In genomic region chr14:65282909-65283253, GRCh38 we compare ENCODE assay signal across 9 cellular contexts.
DNase-seq lines count a peak whose midpoint lies in the region; ATAC-seq lines count a peak whose summit lies in the region.
"Had no signal": no experiment of that assay in that cellular context is flagged by ENCODE, and none has a peak within 500 bp of the region (broad histone marks: within the 10 kb centered on the region; RNA-seq: fewer than 3 reads in every experiment).

No MANE protein-coding gene starts in this region.

- H3K4me1 ChIP-seq in iPS-20b (ENCODE audit: insufficient read depth, low read length): peaks cover 14% of the 10 kb centered on the region

- CTCF ChIA-PET in activated CD4-positive, alpha-beta T cell treated with anti-CD3 and anti-CD28 coated beads, Interleukin-2, amount 10 ng/mL, durations not matched to agents 7 days and 5 days (lab: Charles Lee): no interaction called here
- CTCF ChIA-PET in activated CD4-positive, alpha-beta memory T cell treated with anti-CD3 and anti-CD28 coated beads, Interleukin-2, amount 10 ng/mL, durations not matched to agents 7 days and 5 days (lab: Charles Lee): interaction anchor here (1.6 to 2.3 kb wide), 3 partner anchors 57 to 542 kb away, joined by 3 to 9 read pairs (median 5); partner anchors contain the start of gene FUT8

- POLR2A ChIA-PET in activated CD4-positive, alpha-beta T cell treated with anti-CD3 and anti-CD28 coated beads, Interleukin-2, amount 10 ng/mL, durations not matched to agents 7 days and 5 days (lab: Charles Lee): interaction anchor here (0.7 kb wide), 1 partner anchor 8 kb away, joined by 3 read pairs; no protein-coding TSS in a partner anchor
- POLR2A ChIA-PET in activated CD4-positive, alpha-beta memory T cell treated with anti-CD3 and anti-CD28 coated beads, Interleukin-2, amount 10 ng/mL, durations not matched to agents 7 days and 5 days (lab: Charles Lee): interaction anchor here (0.5 to 2.4 kb wide), 11 partner anchors 9 to 788 kb away, joined by 3 to 34 read pairs (median 4); partner anchors contain the start of gene FUT8

- no peaks in the 10 kb centered on the region for H3K36me3 ChIP-seq in iPS-20b (ENCODE audit: insufficient read depth, low read depth, low read length)

- H3K9me3 Mint-ChIP-seq in activated CD4-positive, alpha-beta T cell treated with anti-CD3 and anti-CD28 coated beads, Interleukin-2, amount 10 ng/mL, durations not matched to agents 7 days and 5 days: no peaks in the 10 kb centered on the region
- no peaks in the 10 kb centered on the region for H3K9me3 Mint-ChIP-seq in activated CD4-positive, alpha-beta memory T cell treated with anti-CD3 and anti-CD28 coated beads, Interleukin-2, amount 10 ng/mL, durations not matched to agents 7 days and 5 days

- H3K9ac ChIP-seq in iPS-20b (ENCODE audit: low read depth, low read length): peak overlapping the region; percentile 74; the same call in 1 of the 2 replicates

- H3K4me3 ChIP-seq in iPS-20b (ENCODE audit: low read length): peak overlapping the region; percentile 39; the same call in 1 of the 2 replicates

- no peak for ATAC-seq in HG03460 (IDR thresholded peaks at IDR 0.05; ENCODE audit: unreplicated experiment)
- ATAC-seq: activated CD4-positive, CD25-positive, alpha-beta regulatory T cell treated with anti-CD3 and anti-CD28 coated beads, Interleukin-2, amount 50 U/mL, for 24 hours had no signal

- H3K27me3 Mint-ChIP-seq in activated CD4-positive, alpha-beta T cell treated with anti-CD3 and anti-CD28 coated beads, Interleukin-2, amount 10 ng/mL, durations not matched to agents 7 days and 5 days: no peaks in the 10 kb centered on the region
- H3K27me3 Mint-ChIP-seq in activated CD4-positive, alpha-beta memory T cell treated with anti-CD3 and anti-CD28 coated beads, Interleukin-2, amount 10 ng/mL, durations not matched to agents 7 days and 5 days: no peaks in the 10 kb centered on the region

- peak overlapping the region; percentile 82 for H3K27ac ChIP-seq in iPS-20b (ENCODE audit: low read length)
- peak overlapping the region; percentile 99 for H3K27ac ChIP-seq in substantia nigra (ENCODE audit: low read depth, low read length, poor library complexity, severe bottlenecking)

- no peak for DNase-seq in activated CD4-positive, alpha-beta T cell treated with anti-CD3 and anti-CD28 coated beads, Interleukin-2, amount 10 ng/mL, durations not matched to agents 7 days and 5 days
- no peak for DNase-seq in activated CD4-positive, alpha-beta T cell treated with anti-CD3 and anti-CD28 coated beads for 1 hour
- no peak for DNase-seq in activated CD4-positive, alpha-beta memory T cell treated with anti-CD3 and anti-CD28 coated beads, Interleukin-2, amount 10 ng/mL, durations not matched to agents 7 days and 5 days
- DNase-seq in substantia nigra (lab: John Stamatoyannopoulos, UW): no peak
- DNase-seq in NCI-H1105 treated with DMSO at 0.1 percent for 48 hours (lab: John Stamatoyannopoulos, UW): no peak
- DNase-seq in NCI-H2081 (lab: John Stamatoyannopoulos, UW): no peak

- H3K36me3 Mint-ChIP-seq in activated CD4-positive, alpha-beta T cell treated with anti-CD3 and anti-CD28 coated beads, Interleukin-2, amount 10 ng/mL, durations not matched to agents 7 days and 5 days (ENCODE audit: low read depth): peaks cover 6% of the 10 kb centered on the region
- H3K36me3 Mint-ChIP-seq in activated CD4-positive, alpha-beta memory T cell treated with anti-CD3 and anti-CD28 coated beads, Interleukin-2, amount 10 ng/mL, durations not matched to agents 7 days and 5 days (ENCODE audit: low read depth): no peaks in the 10 kb centered on the region

- peaks cover 49% of the 10 kb centered on the region for H3K4me1 Mint-ChIP-seq in activated CD4-positive, alpha-beta T cell treated with anti-CD3 and anti-CD28 coated beads, Interleukin-2, amount 10 ng/mL, durations not matched to agents 7 days and 5 days
- peaks cover 44% of the 10 kb centered on the region for H3K4me1 Mint-ChIP-seq in activated CD4-positive, alpha-beta memory T cell treated with anti-CD3 and anti-CD28 coated beads, Interleukin-2, amount 10 ng/mL, durations not matched to agents 7 days and 5 days

- no peaks in the 10 kb centered on the region for H3K27me3 ChIP-seq in iPS-20b (ENCODE audit: insufficient read depth, low read length)

- no peaks in the 10 kb centered on the region for H3K9me3 ChIP-seq in iPS-20b (ENCODE audit: insufficient read depth, low read depth, low read length)

- H3K27ac Mint-ChIP-seq in activated CD4-positive, alpha-beta T cell treated with anti-CD3 and anti-CD28 coated beads, Interleukin-2, amount 10 ng/mL, durations not matched to agents 7 days and 5 days: peak overlapping the region; percentile 96
- peak overlapping the region; percentile 84 for H3K27ac Mint-ChIP-seq in activated CD4-positive, alpha-beta memory T cell treated with anti-CD3 and anti-CD28 coated beads, Interleukin-2, amount 10 ng/mL, durations not matched to agents 7 days and 5 days

- peak overlapping the region; percentile 69 for H3K4me3 Mint-ChIP-seq in activated CD4-positive, alpha-beta T cell treated with anti-CD3 and anti-CD28 coated beads, Interleukin-2, amount 10 ng/mL, durations not matched to agents 7 days and 5 days
- H3K4me3 Mint-ChIP-seq in activated CD4-positive, alpha-beta memory T cell treated with anti-CD3 and anti-CD28 coated beads, Interleukin-2, amount 10 ng/mL, durations not matched to agents 7 days and 5 days: peak overlapping the region; percentile 60
